In genomic region chr9:128001411-128002298, GRCh38 we compare ENCODE assay signal across 9 cellular contexts. TPM values are rescaled to one million over a fixed set of nuclear protein-coding genes. Genes with fewer than 3 reads are reported as not detected.
DNase-seq lines count a peak whose midpoint lies in the region; ATAC-seq and TF ChIP-seq lines count a peak whose summit lies in the region.
"Had no signal": no experiment of that assay in that cellular context is flagged by ENCODE, and none has a peak within 500 bp of the region (broad histone marks: within the 10 kb centered on the region; RNA-seq: fewer than 3 reads in every experiment).

No MANE protein-coding gene starts in this region.

- no peak for ATAC-seq in HG02938 (IDR thresholded peaks at IDR 0.05; ENCODE audit: unreplicated experiment)

- H3K9ac ChIP-seq in fibroblast of lung (ENCODE audit: insufficient read depth, low read length): no peak overlapping the region

- H3K9me3 ChIP-seq in fibroblast of lung (ENCODE audit: control insufficient read depth, insufficient read depth, low read depth, low read length): no peaks in the 10 kb centered on the region

- H3K4me1 Mint-ChIP-seq in osteocyte (ENCODE audit: unreplicated experiment): peaks cover 14% of the 10 kb centered on the region

- TF ChIP-seq CTCF in fibroblast of lung (conservative IDR thresholded peaks at IDR 0.05 in 1 of 2, IDR thresholded peaks at IDR 0.05 in 1 of 2; ENCODE audit: low read depth in 1 of 2, low read length in 2 of 2): no peak
- no peak for TF ChIP-seq CTCF in osteocyte (IDR thresholded peaks at IDR 0.05)

- H3K36me3 ChIP-seq in fibroblast of lung (ENCODE audit: control insufficient read depth, insufficient read depth, low read length): no peaks in the 10 kb centered on the region

- H4K20me1 ChIP-seq in fibroblast of lung (ENCODE audit: control insufficient read depth, extremely low read depth, insufficient read depth, low read length): no peaks in the 10 kb centered on the region

- peak overlapping the region; percentile 59 for H3K27ac Mint-ChIP-seq in osteocyte (ENCODE audit: unreplicated experiment)

- peaks cover 5% of the 10 kb centered on the region for H3K4me1 ChIP-seq in fibroblast of lung (ENCODE audit: control insufficient read depth, extremely low read depth, insufficient read depth, low read length)

- no peaks in the 10 kb centered on the region for H3K36me3 Mint-ChIP-seq in osteocyte (ENCODE audit: unreplicated experiment)

- H3K4me3 Mint-ChIP-seq in osteocyte (ENCODE audit: unreplicated experiment): no peak overlapping the region

- H3K79me2 ChIP-seq in fibroblast of lung (ENCODE audit: control insufficient read depth, insufficient read depth, low read length): no peaks in the 10 kb centered on the region

- H2AFZ ChIP-seq in fibroblast of lung (ENCODE audit: low read length): peak overlapping the region; percentile 35

- H3K27me3 ChIP-seq in fibroblast of lung (ENCODE audit: control insufficient read depth, insufficient read depth, low read length): no peaks in the 10 kb centered on the region

- H3K4me3 ChIP-seq in fibroblast of lung (replicated peaks in 1 of 4; ENCODE audit: control extremely low read depth in 1 of 4, insufficient read depth in 1 of 4, low read depth in 3 of 4, low read length in 4 of 4): no peak overlapping the region

- H3K27ac ChIP-seq in fibroblast of lung (ENCODE audit: insufficient read depth, low read length): peak overlapping the region; percentile 34

- DNase-seq in EL (peak; percentile 93), SK-N-DZ (ENCODE audit: low spot score) (peak; percentile 66), fibroblast of lung (ENCODE audit: low read depth in 2 of 2) (peak; percentile 72 to 94), osteocyte (ENCODE audit: extremely low spot score, unreplicated experiment) (no peak), NCI-H82 treated with DMSO at 0.1 percent for 48 hours (lab: John Stamatoyannopoulos, UW; ENCODE audit: unreplicated experiment) (no peak), NCI-H2029 (lab: John Stamatoyannopoulos, UW) (no peak), germinal center (ENCODE audit: low spot score) (no peak)
- DNase-seq: hippocampal formation had no signal

- no peaks in the 10 kb centered on the region for H3K9me3 Mint-ChIP-seq in osteocyte (ENCODE audit: unreplicated experiment)

- no peaks in the 10 kb centered on the region for H3K27me3 Mint-ChIP-seq in osteocyte (ENCODE audit: unreplicated experiment)

- peak overlapping the region; percentile 39 for H3K4me2 ChIP-seq in fibroblast of lung (ENCODE audit: extremely low read depth, insufficient read depth, low read length)

RNA-seq across cellular contexts. Expression of gene EEIG1, which starts 20.9 kb away (rescaled TPM):
- polyA plus RNA-seq in SK-N-DZ (2014; cell fraction: cytosol; rRNA removed): 2.7 and 3.0 TPM in 2 replicates
- polyA plus RNA-seq in SK-N-DZ (2014; cell fraction: nucleus; rRNA removed): 6.9 and 11.3 TPM in 2 replicates
- total RNA-seq in fibroblast of lung (7.2 and 13.2 TPM in 2 replicates), osteocyte (39.4 and 41.4 TPM in 2 replicates)
- 12.8 and 21.4 TPM in 2 replicates for polyA plus RNA-seq in fibroblast of lung
- polyA plus RNA-seq in fibroblast of lung (2012): 18.2 and 20.9 TPM in 2 replicates
- 14.9 and 16.2 TPM in 2 replicates for polyA minus RNA-seq in fibroblast of lung (ENCODE audit: low replicate concordance)

Comparison
In these comparisons a context has a peak if more than half of its experiments do, and no peak if none do; other contexts are left out.
1. DNase-seq: peak in EL (single experiment), SK-N-DZ (single experiment) and fibroblast of lung (2 of 2); none in osteocyte (single experiment), NCI-H82 treated with DMSO at 0.1 percent for 48 hours (single experiment), NCI-H2029 (single experiment) and germinal center (single experiment).